1 cellular context compared by ENCODE assay signal in the genomic region with DNA sequence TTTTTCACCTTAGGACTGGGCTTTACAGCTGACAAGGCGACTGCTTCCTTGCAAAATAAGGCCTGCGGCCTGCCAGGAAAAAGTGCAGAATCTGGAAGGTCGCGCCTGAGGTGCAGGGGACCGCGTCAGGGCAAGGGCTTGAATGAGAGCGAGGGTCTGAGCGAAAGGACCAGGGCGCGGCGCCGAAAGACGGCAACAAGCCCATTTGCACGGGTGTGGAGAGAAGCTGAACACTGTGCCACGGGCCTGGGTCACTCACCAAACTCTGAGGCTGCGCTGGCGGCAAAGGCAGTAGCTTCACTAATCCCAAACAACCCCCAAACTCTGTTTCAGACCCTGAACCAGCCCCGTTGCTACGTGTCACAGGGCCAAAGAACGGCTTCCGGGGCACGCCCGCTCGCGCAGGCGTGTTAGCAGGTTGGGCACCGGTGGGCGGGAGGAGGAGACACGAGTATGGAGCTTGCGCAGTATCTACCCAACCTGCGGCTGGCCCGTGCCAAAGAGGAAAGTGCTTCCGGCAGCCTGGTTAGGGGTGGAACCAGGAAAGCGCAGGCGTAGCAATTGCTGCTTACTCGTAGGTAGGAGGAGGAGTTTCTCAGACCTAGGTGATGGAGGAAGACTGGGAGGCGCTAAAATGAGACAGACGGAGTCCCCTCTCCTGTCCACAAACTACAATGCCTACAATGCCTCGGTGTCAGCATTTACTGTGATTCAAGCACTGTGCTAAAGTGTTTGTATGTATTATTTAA.
TF ChIP-seq lines count a peak whose summit lies in the region.

A gene (plus strand): TSS at position 598 of the 749 bp plus-strand sequence.
A gene (minus strand): TSS at position 384 of the 749 bp plus-strand sequence. CDS start 704 bp downstream, outside the sequence.

TF ChIP-seq in H1, 55 proteins besides CTCF, POLR2A, EP300 and RAD21 (continued from another document):
- peak; percentile 74 for TF ChIP-seq NRF1 (IDR thresholded peaks at IDR 0.05; ENCODE audit: low read depth, low read length)
- TF ChIP-seq, protein P1, sequence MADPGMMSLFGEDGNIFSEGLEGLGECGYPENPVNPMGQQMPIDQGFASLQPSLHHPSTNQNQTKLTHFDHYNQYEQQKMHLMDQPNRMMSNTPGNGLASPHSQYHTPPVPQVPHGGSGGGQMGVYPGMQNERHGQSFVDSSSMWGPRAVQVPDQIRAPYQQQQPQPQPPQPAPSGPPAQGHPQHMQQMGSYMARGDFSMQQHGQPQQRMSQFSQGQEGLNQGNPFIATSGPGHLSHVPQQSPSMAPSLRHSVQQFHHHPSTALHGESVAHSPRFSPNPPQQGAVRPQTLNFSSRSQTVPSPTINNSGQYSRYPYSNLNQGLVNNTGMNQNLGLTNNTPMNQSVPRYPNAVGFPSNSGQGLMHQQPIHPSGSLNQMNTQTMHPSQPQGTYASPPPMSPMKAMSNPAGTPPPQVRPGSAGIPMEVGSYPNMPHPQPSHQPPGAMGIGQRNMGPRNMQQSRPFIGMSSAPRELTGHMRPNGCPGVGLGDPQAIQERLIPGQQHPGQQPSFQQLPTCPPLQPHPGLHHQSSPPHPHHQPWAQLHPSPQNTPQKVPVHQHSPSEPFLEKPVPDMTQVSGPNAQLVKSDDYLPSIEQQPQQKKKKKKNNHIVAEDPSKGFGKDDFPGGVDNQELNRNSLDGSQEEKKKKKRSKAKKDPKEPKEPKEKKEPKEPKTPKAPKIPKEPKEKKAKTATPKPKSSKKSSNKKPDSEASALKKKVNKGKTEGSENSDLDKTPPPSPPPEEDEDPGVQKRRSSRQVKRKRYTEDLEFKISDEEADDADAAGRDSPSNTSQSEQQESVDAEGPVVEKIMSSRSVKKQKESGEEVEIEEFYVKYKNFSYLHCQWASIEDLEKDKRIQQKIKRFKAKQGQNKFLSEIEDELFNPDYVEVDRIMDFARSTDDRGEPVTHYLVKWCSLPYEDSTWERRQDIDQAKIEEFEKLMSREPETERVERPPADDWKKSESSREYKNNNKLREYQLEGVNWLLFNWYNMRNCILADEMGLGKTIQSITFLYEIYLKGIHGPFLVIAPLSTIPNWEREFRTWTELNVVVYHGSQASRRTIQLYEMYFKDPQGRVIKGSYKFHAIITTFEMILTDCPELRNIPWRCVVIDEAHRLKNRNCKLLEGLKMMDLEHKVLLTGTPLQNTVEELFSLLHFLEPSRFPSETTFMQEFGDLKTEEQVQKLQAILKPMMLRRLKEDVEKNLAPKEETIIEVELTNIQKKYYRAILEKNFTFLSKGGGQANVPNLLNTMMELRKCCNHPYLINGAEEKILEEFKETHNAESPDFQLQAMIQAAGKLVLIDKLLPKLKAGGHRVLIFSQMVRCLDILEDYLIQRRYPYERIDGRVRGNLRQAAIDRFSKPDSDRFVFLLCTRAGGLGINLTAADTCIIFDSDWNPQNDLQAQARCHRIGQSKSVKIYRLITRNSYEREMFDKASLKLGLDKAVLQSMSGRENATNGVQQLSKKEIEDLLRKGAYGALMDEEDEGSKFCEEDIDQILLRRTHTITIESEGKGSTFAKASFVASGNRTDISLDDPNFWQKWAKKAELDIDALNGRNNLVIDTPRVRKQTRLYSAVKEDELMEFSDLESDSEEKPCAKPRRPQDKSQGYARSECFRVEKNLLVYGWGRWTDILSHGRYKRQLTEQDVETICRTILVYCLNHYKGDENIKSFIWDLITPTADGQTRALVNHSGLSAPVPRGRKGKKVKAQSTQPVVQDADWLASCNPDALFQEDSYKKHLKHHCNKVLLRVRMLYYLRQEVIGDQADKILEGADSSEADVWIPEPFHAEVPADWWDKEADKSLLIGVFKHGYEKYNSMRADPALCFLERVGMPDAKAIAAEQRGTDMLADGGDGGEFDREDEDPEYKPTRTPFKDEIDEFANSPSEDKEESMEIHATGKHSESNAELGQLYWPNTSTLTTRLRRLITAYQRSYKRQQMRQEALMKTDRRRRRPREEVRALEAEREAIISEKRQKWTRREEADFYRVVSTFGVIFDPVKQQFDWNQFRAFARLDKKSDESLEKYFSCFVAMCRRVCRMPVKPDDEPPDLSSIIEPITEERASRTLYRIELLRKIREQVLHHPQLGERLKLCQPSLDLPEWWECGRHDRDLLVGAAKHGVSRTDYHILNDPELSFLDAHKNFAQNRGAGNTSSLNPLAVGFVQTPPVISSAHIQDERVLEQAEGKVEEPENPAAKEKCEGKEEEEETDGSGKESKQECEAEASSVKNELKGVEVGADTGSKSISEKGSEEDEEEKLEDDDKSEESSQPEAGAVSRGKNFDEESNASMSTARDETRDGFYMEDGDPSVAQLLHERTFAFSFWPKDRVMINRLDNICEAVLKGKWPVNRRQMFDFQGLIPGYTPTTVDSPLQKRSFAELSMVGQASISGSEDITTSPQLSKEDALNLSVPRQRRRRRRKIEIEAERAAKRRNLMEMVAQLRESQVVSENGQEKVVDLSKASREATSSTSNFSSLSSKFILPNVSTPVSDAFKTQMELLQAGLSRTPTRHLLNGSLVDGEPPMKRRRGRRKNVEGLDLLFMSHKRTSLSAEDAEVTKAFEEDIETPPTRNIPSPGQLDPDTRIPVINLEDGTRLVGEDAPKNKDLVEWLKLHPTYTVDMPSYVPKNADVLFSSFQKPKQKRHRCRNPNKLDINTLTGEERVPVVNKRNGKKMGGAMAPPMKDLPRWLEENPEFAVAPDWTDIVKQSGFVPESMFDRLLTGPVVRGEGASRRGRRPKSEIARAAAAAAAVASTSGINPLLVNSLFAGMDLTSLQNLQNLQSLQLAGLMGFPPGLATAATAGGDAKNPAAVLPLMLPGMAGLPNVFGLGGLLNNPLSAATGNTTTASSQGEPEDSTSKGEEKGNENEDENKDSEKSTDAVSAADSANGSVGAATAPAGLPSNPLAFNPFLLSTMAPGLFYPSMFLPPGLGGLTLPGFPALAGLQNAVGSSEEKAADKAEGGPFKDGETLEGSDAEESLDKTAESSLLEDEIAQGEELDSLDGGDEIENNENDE (IDR thresholded peaks at IDR 0.05; ENCODE audit: insufficient replicate concordance, low read length) = no peak
- TF ChIP-seq RFX5 (IDR thresholded peaks at IDR 0.05; ENCODE audit: borderline replicate concordance, low read depth, low read length) = no peak
- TF ChIP-seq SIRT6 (IDR thresholded peaks at IDR 0.05; ENCODE audit: low read length) = no peak
- TF ChIP-seq RXRA (IDR thresholded peaks at IDR 0.05; ENCODE audit: insufficient read depth, low read depth, low read length) = no peak
- no peak for TF ChIP-seq POU5F1 (IDR thresholded peaks at IDR 0.05; ENCODE audit: low read depth, low read length)
- TF ChIP-seq TBP (IDR thresholded peaks at IDR 0.05; ENCODE audit: low read depth, low read length) = peak; percentile 59
- peak; percentile 80 for TF ChIP-seq SAP30 (IDR thresholded peaks at IDR 0.05; ENCODE audit: insufficient read depth, insufficient replicate concordance, low read length)
- peak; percentile 62; the same call in 1 of the 2 replicates for TF ChIP-seq RBBP5 (IDR thresholded peaks at IDR 0.05; ENCODE audit: borderline replicate concordance, low read depth, low read length)
- TF ChIP-seq YY1 (IDR thresholded peaks at IDR 0.05; ENCODE audit: low read depth, low read length) = no peak
- TF ChIP-seq TAF1 (IDR thresholded peaks at IDR 0.05; ENCODE audit: low read depth, low read length) = peak; percentile 63; the same call in 1 of the 2 replicates
- TF ChIP-seq, protein P2, sequence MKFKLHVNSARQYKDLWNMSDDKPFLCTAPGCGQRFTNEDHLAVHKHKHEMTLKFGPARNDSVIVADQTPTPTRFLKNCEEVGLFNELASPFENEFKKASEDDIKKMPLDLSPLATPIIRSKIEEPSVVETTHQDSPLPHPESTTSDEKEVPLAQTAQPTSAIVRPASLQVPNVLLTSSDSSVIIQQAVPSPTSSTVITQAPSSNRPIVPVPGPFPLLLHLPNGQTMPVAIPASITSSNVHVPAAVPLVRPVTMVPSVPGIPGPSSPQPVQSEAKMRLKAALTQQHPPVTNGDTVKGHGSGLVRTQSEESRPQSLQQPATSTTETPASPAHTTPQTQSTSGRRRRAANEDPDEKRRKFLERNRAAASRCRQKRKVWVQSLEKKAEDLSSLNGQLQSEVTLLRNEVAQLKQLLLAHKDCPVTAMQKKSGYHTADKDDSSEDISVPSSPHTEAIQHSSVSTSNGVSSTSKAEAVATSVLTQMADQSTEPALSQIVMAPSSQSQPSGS (IDR thresholded peaks at IDR 0.05; ENCODE audit: low read length) = no peak
- TF ChIP-seq CEBPB (IDR thresholded peaks at IDR 0.05; ENCODE audit: low read depth, low read length) = no peak
- TF ChIP-seq CREB1 (IDR thresholded peaks at IDR 0.05) = peak; percentile 7; the same call in 1 of the 2 replicates
- no peak for TF ChIP-seq FOSL1 (IDR thresholded peaks at IDR 0.05; ENCODE audit: insufficient read depth, low read depth, low read length)
- TF ChIP-seq SP1 (IDR thresholded peaks at IDR 0.05; ENCODE audit: low read depth, low read length) = 0 out of 2 replicates have a peak, but pooled peaks have one; percentile 14
- TF ChIP-seq CHD2 (IDR thresholded peaks at IDR 0.05; ENCODE audit: low read length) = no peak
- TF ChIP-seq, protein P3, sequence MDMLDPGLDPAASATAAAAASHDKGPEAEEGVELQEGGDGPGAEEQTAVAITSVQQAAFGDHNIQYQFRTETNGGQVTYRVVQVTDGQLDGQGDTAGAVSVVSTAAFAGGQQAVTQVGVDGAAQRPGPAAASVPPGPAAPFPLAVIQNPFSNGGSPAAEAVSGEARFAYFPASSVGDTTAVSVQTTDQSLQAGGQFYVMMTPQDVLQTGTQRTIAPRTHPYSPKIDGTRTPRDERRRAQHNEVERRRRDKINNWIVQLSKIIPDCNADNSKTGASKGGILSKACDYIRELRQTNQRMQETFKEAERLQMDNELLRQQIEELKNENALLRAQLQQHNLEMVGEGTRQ (IDR thresholded peaks at IDR 0.05; ENCODE audit: low read length) = no peak
- no peak for TF ChIP-seq KDM5A (IDR thresholded peaks at IDR 0.05; ENCODE audit: low read length)
- TF ChIP-seq, protein P4, sequence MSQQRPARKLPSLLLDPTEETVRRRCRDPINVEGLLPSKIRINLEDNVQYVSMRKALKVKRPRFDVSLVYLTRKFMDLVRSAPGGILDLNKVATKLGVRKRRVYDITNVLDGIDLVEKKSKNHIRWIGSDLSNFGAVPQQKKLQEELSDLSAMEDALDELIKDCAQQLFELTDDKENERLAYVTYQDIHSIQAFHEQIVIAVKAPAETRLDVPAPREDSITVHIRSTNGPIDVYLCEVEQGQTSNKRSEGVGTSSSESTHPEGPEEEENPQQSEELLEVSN (IDR thresholded peaks at IDR 0.05) = 0 out of 2 replicates have a peak, but pooled peaks have one; percentile 34
- no peak for TF ChIP-seq NANOG (IDR thresholded peaks at IDR 0.05; ENCODE audit: insufficient read depth, low read depth, low read length, poor library complexity, severe bottlenecking)
- no peak for TF ChIP-seq GTF2F1 (IDR thresholded peaks at IDR 0.05; ENCODE audit: borderline replicate concordance, low read depth, low read length)
- TF ChIP-seq GABPA (IDR thresholded peaks at IDR 0.05; ENCODE audit: borderline replicate concordance, insufficient read depth, low read length) = no peak
- peak; percentile 74 for TF ChIP-seq ASH2L (IDR thresholded peaks at IDR 0.05; ENCODE audit: low read length)
- TF ChIP-seq SRF (IDR thresholded peaks at IDR 0.05; ENCODE audit: low read depth, low read length) = peak; percentile 63; the same call in 1 of the 2 replicates
- TF ChIP-seq SIX5 (IDR thresholded peaks at IDR 0.05; ENCODE audit: low read depth, low read length) = no peak
- peak; percentile 66 for TF ChIP-seq PHF8 (conservative IDR thresholded peaks at IDR 0.05; ENCODE audit: low read depth, low read length)
- no peak for TF ChIP-seq TAF7 (optimal IDR thresholded peaks at IDR 0.05; ENCODE audit: borderline replicate concordance, low read depth, low read length)
- no peak for TF ChIP-seq MAFK (IDR thresholded peaks at IDR 0.05; ENCODE audit: low read depth, low read length)
- TF ChIP-seq SIN3A (conservative IDR thresholded peaks at IDR 0.05 in 1 of 2, IDR thresholded peaks at IDR 0.05 in 1 of 2; ENCODE audit: low read depth in 1 of 2, low read length in 2 of 2) = peak in 1 of 2 experiments; percentile 89; a peak in 2 of 4 replicates
- TF ChIP-seq CHD1 (IDR thresholded peaks at IDR 0.05; ENCODE audit: low read depth, low read length) = no peak
- no peak for TF ChIP-seq SUZ12 (IDR thresholded peaks at IDR 0.05; ENCODE audit: low read length)
- TF ChIP-seq, protein P5, sequence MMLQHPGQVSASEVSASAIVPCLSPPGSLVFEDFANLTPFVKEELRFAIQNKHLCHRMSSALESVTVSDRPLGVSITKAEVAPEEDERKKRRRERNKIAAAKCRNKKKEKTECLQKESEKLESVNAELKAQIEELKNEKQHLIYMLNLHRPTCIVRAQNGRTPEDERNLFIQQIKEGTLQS (IDR thresholded peaks at IDR 0.05; ENCODE audit: insufficient read depth, low read depth, low read length) = no peak
- TF ChIP-seq, protein P6, sequence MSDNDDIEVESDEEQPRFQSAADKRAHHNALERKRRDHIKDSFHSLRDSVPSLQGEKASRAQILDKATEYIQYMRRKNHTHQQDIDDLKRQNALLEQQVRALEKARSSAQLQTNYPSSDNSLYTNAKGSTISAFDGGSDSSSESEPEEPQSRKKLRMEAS (IDR thresholded peaks at IDR 0.05) = no peak; the same call in 1 of the 2 replicates
- TF ChIP-seq KDM4A (IDR thresholded peaks at IDR 0.05; ENCODE audit: low read depth, low read length, severe bottlenecking) = peak; percentile 83
- TF ChIP-seq POLR2AphosphoS5 (IDR thresholded peaks at IDR 0.05; ENCODE audit: low read depth, low read length) = no peak
- no peak for TF ChIP-seq SP4 (IDR thresholded peaks at IDR 0.05; ENCODE audit: low read length)
- no peak for TF ChIP-seq KDM1A (IDR thresholded peaks at IDR 0.05; ENCODE audit: borderline replicate concordance, low read length)
- TF ChIP-seq CTBP2 (IDR thresholded peaks at IDR 0.05; ENCODE audit: borderline replicate concordance, insufficient read depth, insufficient read length, low read length) = no peak
